In the genomic region with DNA sequence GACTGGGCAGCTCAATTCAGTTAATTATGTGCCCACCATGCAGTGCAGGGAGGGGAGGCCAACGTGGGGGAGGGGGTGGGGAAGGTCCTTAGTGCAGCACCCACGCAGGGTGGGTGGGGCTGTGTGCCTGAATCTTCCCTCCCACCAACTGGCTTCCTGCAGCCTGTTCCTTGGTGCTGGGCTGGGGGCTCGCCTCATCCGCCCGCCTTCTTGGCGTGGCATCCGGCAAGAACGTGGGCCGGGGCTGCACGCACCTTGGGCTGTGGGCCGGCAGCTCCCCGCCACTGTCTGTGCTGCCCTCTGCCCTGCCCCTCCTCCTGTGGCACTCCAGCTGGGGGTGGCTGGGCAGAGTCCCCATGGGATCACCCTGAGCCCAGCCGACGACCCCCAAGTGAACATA, we compare ENCODE assay signal across 21 cellular contexts. TPM values are rescaled to one million over a fixed set of nuclear protein-coding genes. Genes with fewer than 3 reads are reported as not detected.
DNase-seq lines count a peak whose midpoint lies in the region; ATAC-seq, FAIRE-seq and TF ChIP-seq lines count a peak whose summit lies in the region.
"Had no signal": no experiment of that assay in that cellular context is flagged by ENCODE, and none has a peak within 500 bp of the region (broad histone marks: within the 10 kb centered on the region; RNA-seq: fewer than 3 reads in every experiment).

No MANE protein-coding gene starts in this region.

- no peak overlapping the region for H3K4me3 Mint-ChIP-seq in naive thymus-derived CD8-positive, alpha-beta T cell
- H3K4me3 Mint-ChIP-seq: nephron had no signal

- POLR2A ChIA-PET in HepG2 (lab: Yijun Ruan, JAX): no interaction called here
- POLR2A ChIA-PET in naive thymus-derived CD8-positive, alpha-beta T cell (lab: Charles Lee): interaction anchor here (1.0 kb wide), 1 partner anchor 9 kb away, joined by 4 read pairs; no protein-coding TSS in a partner anchor

- H3K27me3 ChIP-seq in HepG2 (ENCODE audit: control insufficient read depth in 1 of 2, insufficient read depth in 2 of 2, low read length in 2 of 2) (no peaks in the 10 kb centered on the region), right lobe of liver (no peaks in the 10 kb centered on the region)
- H3K27me3 ChIP-seq: colonic mucosa, MG63, spleen had no signal

- ATAC-seq in HepG2: no peak
- no peak for ATAC-seq in right lobe of liver
- no peak for ATAC-seq in naive thymus-derived CD8-positive, alpha-beta T cell
- ATAC-seq in GM21381 (IDR thresholded peaks at IDR 0.05; ENCODE audit: unreplicated experiment): no peak

- H3K4me2 ChIP-seq in HepG2 (ENCODE audit: low read depth, low read length): no peak overlapping the region

- no peak overlapping the region for H3K4me3 ChIP-seq in HepG2 (replicated peaks in 1 of 3; ENCODE audit: insufficient read depth in 1 of 3, low read depth in 2 of 3, low read length in 3 of 3)
- no peak overlapping the region for H3K4me3 ChIP-seq in right lobe of liver
- H3K4me3 ChIP-seq: colonic mucosa, lung, MG63, spleen had no signal

- H3K79me2 ChIP-seq in HepG2 (ENCODE audit: insufficient read depth, low read length): peaks cover 3% of the 10 kb centered on the region

- peaks cover 34 to 71% (median 55%) of the 10 kb centered on the region in 4 donors for H3K4me1 Mint-ChIP-seq in naive thymus-derived CD8-positive, alpha-beta T cell

- peaks cover 55% of the 10 kb centered on the region for H3K4me1 ChIP-seq in HepG2 (ENCODE audit: insufficient read depth, low read length)
- peaks cover 0 to 11% (median 6%) of the 10 kb centered on the region in 4 donors for H3K4me1 ChIP-seq in right lobe of liver

- TF ChIP-seq EP300 in HepG2 (IDR thresholded peaks at IDR 0.05; ENCODE audit: low read depth in 2 of 2, low read length in 2 of 2) (no peak), HepG2 (CRISPR knock-in tag; IDR thresholded peaks at IDR 0.05; ENCODE audit: borderline replicate concordance) (no peak)

- in situ Hi-C loops in HepG2 (cut with HindIII; ENCODE audit: extremely low pct_ligation_motif_present, low pct_unique_long_range_greater_than_20kb): loop anchor here (10.0 kb wide), 1 partner anchor 96 kb away; no protein-coding TSS in a partner anchor

- DNase-seq in HepG2 (ENCODE audit: low spot score): no peak
- no peak for DNase-seq in right lobe of liver
- no peak for DNase-seq in caudate nucleus (lab: John Stamatoyannopoulos, UW)
- no peak for DNase-seq in naive thymus-derived CD8-positive, alpha-beta T cell
- no peak for DNase-seq in GM20000 (ENCODE audit: low spot score)
- no peak for DNase-seq in DMS53 treated with DMSO at 0.1 percent for 48 hours (lab: John Stamatoyannopoulos, UW; ENCODE audit: unreplicated experiment)
- DNase-seq in glomerular visceral epithelial cell (ENCODE audit: extremely low spot score): no peak
- DNase-seq: activated CD4-positive, alpha-beta T cell treated with anti-CD3 and anti-CD28 coated beads, Interleukin-2, amount 50 U/mL, for 48 hours; aorta; COR-L47; MG63; NCI-H1694 treated with DMSO at 0.1 percent for 48 hours; NCI-H446; spleen; SW 1271 had no signal

- intact Hi-C loops in HepG2 (cut with micrococcal nuclease; ENCODE audit: unreplicated experiment): no loop called here
- intact Hi-C loops in right lobe of liver (cut with DNase I): loop anchor here (5.0 kb wide), 1 partner anchor 38 kb away; no protein-coding TSS in a partner anchor

- 81% methylated on average over 10 of the region's 14 CpGs for WGBS in HepG2 (ENCODE audit: low lambda C conversion rate)
- 80% methylated on average over 1 of the region's 14 CpGs for WGBS in right lobe of liver (ENCODE audit: insufficient coverage, low coverage, low lambda C conversion rate, missing lambda C conversion rate)

- no peak overlapping the region for H2AFZ ChIP-seq in HepG2 (ENCODE audit: low read length)

- peak overlapping the region in 6 of 10 donors; percentile 31 to 98 (median 96) for H3K27ac Mint-ChIP-seq in naive thymus-derived CD8-positive, alpha-beta T cell
- H3K27ac Mint-ChIP-seq: nephron had no signal

- no peak for TF ChIP-seq POLR2A in HepG2 (IDR thresholded peaks at IDR 0.05; ENCODE audit: insufficient read depth in 1 of 2, low read depth in 2 of 2, low read length in 2 of 2)
- TF ChIP-seq POLR2A in right lobe of liver (IDR thresholded peaks at IDR 0.05): no peak

- TF ChIP-seq CTCF in HepG2 (CRISPR knock-in tag; IDR thresholded peaks at IDR 0.05) (no peak), right lobe of liver (IDR thresholded peaks at IDR 0.05) (no peak), GM20000 (IDR thresholded peaks at IDR 0.05; ENCODE audit: extremely low read depth, missing control alignments) (no peak)

- H3K9ac ChIP-seq in HepG2 (ENCODE audit: insufficient read depth, low read depth, low read length): no peak overlapping the region

- BruUV-seq in HepG2 (replicated peaks; lab: Mats Ljungman, UMichigan): no TSS peak

- H3K9me3 ChIP-seq in HepG2 (ENCODE audit: low read length): no peaks in the 10 kb centered on the region
- H3K9me3 ChIP-seq in right lobe of liver: no peaks in the 10 kb centered on the region
- H3K9me3 ChIP-seq: colonic mucosa, MG63, spleen had no signal

- peaks cover 0 to 2% (median 0%) of the 10 kb centered on the region in 3 donors for H3K36me3 Mint-ChIP-seq in naive thymus-derived CD8-positive, alpha-beta T cell

- CTCF ChIA-PET in HepG2 (lab: Yijun Ruan, JAX; ENCODE audit: low intra/inter-chr PET ratio, low total read pairs): no interaction called here

- H3K36me3 ChIP-seq in HepG2 (replicated peaks in 1 of 2; ENCODE audit: control insufficient read depth in 1 of 2, insufficient read depth in 2 of 2, low read length in 2 of 2) (no peaks in the 10 kb centered on the region), right lobe of liver (no peaks in the 10 kb centered on the region)
- H3K36me3 ChIP-seq: colonic mucosa, MG63, spleen had no signal

- no peaks in the 10 kb centered on the region for H3K27me3 Mint-ChIP-seq in naive thymus-derived CD8-positive, alpha-beta T cell
- H3K27me3 Mint-ChIP-seq: progenitor cell of endocrine pancreas had no signal

- no peak overlapping the region for H3K27ac ChIP-seq in HepG2 (ENCODE audit: extremely low read length, insufficient read depth, low read length)
- H3K27ac ChIP-seq in right lobe of liver: no peak overlapping the region
- peak overlapping the region; percentile 88 for H3K27ac ChIP-seq in caudate nucleus (ENCODE audit: low read depth, low read length)
- H3K27ac ChIP-seq: colonic mucosa had no signal

- H4K20me1 ChIP-seq in HepG2 (ENCODE audit: insufficient read depth, low read length): peaks cover 7% of the 10 kb centered on the region; the same call in 1 of the 2 replicates

- FAIRE-seq in HepG2 (lab: Jason Lieb, UNC): no peak
- FAIRE-seq: urothelium cell line had no signal

- no peaks in the 10 kb centered on the region for H3K9me3 Mint-ChIP-seq in naive thymus-derived CD8-positive, alpha-beta T cell
- H3K9me3 Mint-ChIP-seq: nephron had no signal

- no peak for TF ChIP-seq RAD21 in HepG2 (CRISPR knock-in tag; IDR thresholded peaks at IDR 0.05)

RNA-seq across cellular contexts. Expression of a gene that starts 19.6 kb away (rescaled TPM):
- total RNA-seq in HepG2 (2016; rRNA removed; fragmentation: Illumina TruSeq; extraction: Trizol): 8.8 and 12.9 TPM in 2 replicates
- 4.2 and 5.7 TPM in 2 replicates for total RNA-seq in HepG2 (2016; cell fraction: cytosol; rRNA removed; fragmentation: Illumina TruSeq; extraction: Trizol; ENCODE audit: low read depth)
- 7.3 and 12.1 TPM in 2 replicates for total RNA-seq in HepG2 (2016; cell fraction: insoluble cytoplasmic fraction; rRNA removed; fragmentation: Illumina TruSeq; extraction: Trizol)
- 15.5 and 15.7 TPM in 2 replicates for total RNA-seq in HepG2 (2016; cell fraction: membrane; rRNA removed; fragmentation: Illumina TruSeq; extraction: Trizol)
- 10.4 and 11.0 TPM in 2 replicates for total RNA-seq in HepG2 (2016; cell fraction: nucleus; rRNA removed; fragmentation: Illumina TruSeq; extraction: Trizol)
- polyA plus RNA-seq in HepG2 (2011; rRNA removed): 25.5 and 28.8 TPM in 2 replicates
- 14.9 and 17.8 TPM in 2 replicates for polyA plus RNA-seq in HepG2 (2011; cell fraction: cytosol; rRNA removed)
- 104 and 131 TPM in 2 replicates for polyA plus RNA-seq in HepG2 (2011; cell fraction: nucleus; rRNA removed)
- polyA plus RNA-seq in HepG2 (2012): 12.0 and 15.7 TPM in 2 replicates
- polyA plus RNA-seq in HepG2 (2016; cell fraction: cytosol; fragmentation: Illumina TruSeq; extraction: Trizol; ENCODE audit: low read depth): 4.1 and 4.2 TPM in 2 replicates
- 8.9 and 12.0 TPM in 2 replicates for polyA plus RNA-seq in HepG2 (2016; cell fraction: insoluble cytoplasmic fraction; fragmentation: Illumina TruSeq; extraction: Trizol; ENCODE audit: low read depth)
- polyA plus RNA-seq in HepG2 (2016; cell fraction: membrane; fragmentation: Illumina TruSeq; extraction: Trizol; ENCODE audit: low read depth): 11.6 and 12.4 TPM in 2 replicates
- 28.7 and 31.3 TPM in 2 replicates for polyA plus RNA-seq in HepG2 (2016; cell fraction: nucleus; fragmentation: Illumina TruSeq; extraction: Trizol; ENCODE audit: insufficient read depth, low read depth)
- polyA minus RNA-seq in HepG2 (2011; rRNA and poly(A)+ RNA removed; ENCODE audit: low replicate concordance): 20.8 and 24.6 TPM in 2 replicates
- 4.8 and 5.6 TPM in 2 replicates for polyA minus RNA-seq in HepG2 (2011; cell fraction: cytosol; rRNA and poly(A)+ RNA removed)
- polyA minus RNA-seq in HepG2 (2011; cell fraction: nucleus; rRNA and poly(A)+ RNA removed): 17.0 and 17.4 TPM in 2 replicates
- 10 to 100 TPM in 1 of 6 experiments, 1 to 10 TPM in 5; 4.3 to 19.8 (median 5.7) TPM for total RNA-seq in right lobe of liver
- total RNA-seq in naive thymus-derived CD8-positive, alpha-beta T cell: 10 to 100 TPM; 93.7 to 99.9 TPM
- polyA plus RNA-seq in naive thymus-derived CD8-positive, alpha-beta T cell: 10 to 100 TPM; 14.1 to 35.5 (median 29.4) TPM

RNA-seq across cellular contexts. Expression of a gene that starts 23.1 kb away (rescaled TPM):
- total RNA-seq in HepG2 (2016; rRNA removed; fragmentation: Illumina TruSeq; extraction: Trizol) (not detected in 2 replicates), right lobe of liver (1 to 10 TPM in 5 of 6 experiments, under 1 TPM in 1; 0.68 to 3.7 (median 1.9) TPM)
- 0.10 TPM in 1 of 2 replicates, not detected in the other for total RNA-seq in HepG2 (2016; cell fraction: cytosol; rRNA removed; fragmentation: Illumina TruSeq; extraction: Trizol; ENCODE audit: low read depth)
- not detected in 2 replicates for total RNA-seq in HepG2 (2016; cell fraction: insoluble cytoplasmic fraction; rRNA removed; fragmentation: Illumina TruSeq; extraction: Trizol)
- not detected in 2 replicates for total RNA-seq in HepG2 (2016; cell fraction: membrane; rRNA removed; fragmentation: Illumina TruSeq; extraction: Trizol)
- not detected in 2 replicates for total RNA-seq in HepG2 (2016; cell fraction: nucleus; rRNA removed; fragmentation: Illumina TruSeq; extraction: Trizol)
- not detected in 2 replicates for polyA plus RNA-seq in HepG2 (2011; rRNA removed)
- polyA plus RNA-seq in HepG2 (2011; cell fraction: cytosol; rRNA removed): not detected in 2 replicates
- not detected in 2 replicates for polyA plus RNA-seq in HepG2 (2011; cell fraction: nucleus; rRNA removed)
- polyA plus RNA-seq in HepG2 (2012): not detected in 2 replicates
- polyA plus RNA-seq in HepG2 (2016; cell fraction: cytosol; fragmentation: Illumina TruSeq; extraction: Trizol; ENCODE audit: low read depth): not detected in 2 replicates
- not detected in 2 replicates for polyA plus RNA-seq in HepG2 (2016; cell fraction: insoluble cytoplasmic fraction; fragmentation: Illumina TruSeq; extraction: Trizol; ENCODE audit: low read depth)
- polyA plus RNA-seq in HepG2 (2016; cell fraction: membrane; fragmentation: Illumina TruSeq; extraction: Trizol; ENCODE audit: low read depth): not detected in 2 replicates
- polyA plus RNA-seq in HepG2 (2016; cell fraction: nucleus; fragmentation: Illumina TruSeq; extraction: Trizol; ENCODE audit: insufficient read depth, low read depth): not detected in 2 replicates
- polyA minus RNA-seq in HepG2 (2011; rRNA and poly(A)+ RNA removed; ENCODE audit: low replicate concordance): not detected in 2 replicates
- polyA minus RNA-seq in HepG2 (2011; cell fraction: cytosol; rRNA and poly(A)+ RNA removed): not detected in 2 replicates
- polyA minus RNA-seq in HepG2 (2011; cell fraction: nucleus; rRNA and poly(A)+ RNA removed): not detected in 2 replicates
- total RNA-seq in naive thymus-derived CD8-positive, alpha-beta T cell: 1 to 10 TPM; 4.1 to 4.9 TPM
- polyA plus RNA-seq in naive thymus-derived CD8-positive, alpha-beta T cell: not detected
